ENCODE assay signal across 25 cellular contexts in the genomic region with DNA sequence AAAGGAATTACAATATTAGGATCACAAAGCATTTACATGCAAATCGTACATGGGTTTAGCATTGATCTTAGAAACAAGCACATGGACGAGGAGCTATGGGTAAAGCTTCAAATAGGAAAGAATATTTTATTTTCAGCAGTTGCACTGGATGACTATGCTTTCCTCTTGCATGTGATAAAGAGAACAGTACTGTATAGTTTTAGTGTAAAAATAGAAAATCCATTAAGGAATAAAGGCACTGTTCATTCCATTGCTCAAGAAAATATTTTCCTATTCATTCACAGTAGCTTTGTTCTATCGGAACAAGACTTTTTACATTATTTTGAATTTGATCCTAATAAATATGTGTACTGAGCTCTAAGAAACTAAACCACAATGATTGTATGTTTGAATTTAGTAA.
"Had no signal": no experiment of that assay in that cellular context is flagged by ENCODE, and none has a peak within 500 bp of the region (broad histone marks: within the 10 kb centered on the region; RNA-seq: fewer than 3 reads in every experiment).

No MANE protein-coding gene starts in this region.

- H3K27me3 Mint-ChIP-seq: activated CD8-positive, alpha-beta memory T cell treated with anti-CD3 and anti-CD28 coated beads, Interleukin-2, amount 10 ng/mL, durations not matched to agents 7 days and 5 days had no signal

- H3K9me2 ChIP-seq: SK-N-SH had no signal

- H3K4me3 Mint-ChIP-seq: activated CD8-positive, alpha-beta memory T cell treated with anti-CD3 and anti-CD28 coated beads, Interleukin-2, amount 10 ng/mL, durations not matched to agents 7 days and 5 days; activated naive CD8-positive, alpha-beta T cell; activated T-cell treated with anti-CD3 and anti-CD28 coated beads, Interleukin-2, amount 50 U/mL, for 4 hours; WTC11 had no signal

- H3K4me2 ChIP-seq: SK-N-SH had no signal

- H3K9ac ChIP-seq: SK-N-SH had no signal

- H3K9me3 ChIP-seq: SK-N-SH had no signal

- H3K4me1 Mint-ChIP-seq: activated CD8-positive, alpha-beta memory T cell treated with anti-CD3 and anti-CD28 coated beads, Interleukin-2, amount 10 ng/mL, durations not matched to agents 7 days and 5 days had no signal

- DNase-seq: activated CD4-positive, alpha-beta T cell treated with anti-CD3 and anti-CD28 coated beads for 48 hours; activated CD4-positive, alpha-beta T cell treated with anti-CD3 and anti-CD28 coated beads, Interleukin-2, amount 50 U/mL, for 4 hours; activated CD4-positive, CD25-positive, alpha-beta regulatory T cell treated with anti-CD3 and anti-CD28 coated beads, Interleukin-2, amount 50 U/mL, for 72 hours; activated CD8-positive, alpha-beta memory T cell treated with anti-CD3 and anti-CD28 coated beads, Interleukin-2, amount 10 ng/mL, durations not matched to agents 7 days and 5 days; activated effector memory CD4-positive, alpha-beta T cell treated with anti-CD3 and anti-CD28 coated beads, Interleukin-2, amount 50 U/mL, for 16 hours; activated naive CD4-positive, alpha-beta T cell treated with Interleukin-2 at 50 U/mL for 16 hours; activated T-cell treated with anti-CD3 and anti-CD28 coated beads, Interleukin-2, amount 50 U/mL, for 4 hours; amygdala; Karpas-422; MM.1S; NCI-H1105; NCI-H1436; NCI-H1694 treated with DMSO at 0.1 percent for 48 hours; NCI-H2029 treated with DMSO at 0.1 percent for 48 hours; NCI-H345; NCI-H510A treated with DMSO at 0.1 percent for 48 hours; NK-92 treated with Interleukin-12 subunit alpha and Interleukin-12 subunit beta, amount 100 ng/mL, for 24 hours; OCI-M1; RPMI8226; SK-N-SH; T-helper 9 cell had no signal

- H3K36me3 Mint-ChIP-seq: activated CD8-positive, alpha-beta memory T cell treated with anti-CD3 and anti-CD28 coated beads, Interleukin-2, amount 10 ng/mL, durations not matched to agents 7 days and 5 days; activated naive CD8-positive, alpha-beta T cell; WTC11 had no signal

- ATAC-seq: activated CD8-positive, alpha-beta memory T cell treated with anti-CD3 and anti-CD28 coated beads, Interleukin-2, amount 10 ng/mL, durations not matched to agents 7 days and 5 days; activated T-cell treated with anti-CD3 and anti-CD28 coated beads, Interleukin-2, amount 50 U/mL, for 4 hours; Panc1; Right ventricle myocardium inferior; WTC11 had no signal

- H3K27ac Mint-ChIP-seq: activated CD8-positive, alpha-beta memory T cell treated with anti-CD3 and anti-CD28 coated beads, Interleukin-2, amount 10 ng/mL, durations not matched to agents 7 days and 5 days; activated naive CD8-positive, alpha-beta T cell; WTC11 had no signal

- H3K9me3 Mint-ChIP-seq: activated T-cell treated with anti-CD3 and anti-CD28 coated beads, Interleukin-2, amount 50 U/mL, for 4 hours had no signal
